ENCODE assay signal across 11 cellular contexts in genomic region chr7:106720641-106721040, GRCh38. TPM values are rescaled to one million over a fixed set of nuclear protein-coding genes. Genes with fewer than 3 reads are reported as not detected.
DNase-seq lines count a peak whose midpoint lies in the region; ATAC-seq and TF ChIP-seq lines count a peak whose summit lies in the region.
"Had no signal": no experiment of that assay in that cellular context is flagged by ENCODE, and none has a peak within 500 bp of the region (broad histone marks: within the 10 kb centered on the region; RNA-seq: fewer than 3 reads in every experiment).

No MANE protein-coding gene starts in this region.

- 59 to 64% methylated on average over 2 of the region's 2 CpGs for WGBS in esophagus squamous epithelium, 2 donors

- H3K27me3 ChIP-seq in naive thymus-derived CD4-positive, alpha-beta T cell (ENCODE audit: control insufficient read depth in 2 of 2, insufficient read depth in 2 of 2, low read length in 2 of 2): no peaks in the 10 kb centered on the region
- H3K27me3 ChIP-seq in esophagus squamous epithelium: no peaks in the 10 kb centered on the region

- no peak for TF ChIP-seq POLR2A in esophagus squamous epithelium (IDR thresholded peaks at IDR 0.05)

- DNase-seq in HFFc6: no peak
- no peak for DNase-seq in naive thymus-derived CD4-positive, alpha-beta T cell
- DNase-seq in immature natural killer cell: no peak
- no peak for DNase-seq in esophagus squamous epithelium (lab: John Stamatoyannopoulos, UW)
- DNase-seq in left lobe of liver (ENCODE audit: low spot score): no peak
- DNase-seq: activated T-cell treated with anti-CD3 and anti-CD28 coated beads, Interleukin-2, amount 50 U/mL, for 1 hour; NCI-H1694 had no signal

- H3K4me3 Mint-ChIP-seq in HFFc6: no peak overlapping the region
- no peak overlapping the region for H3K4me3 Mint-ChIP-seq in naive thymus-derived CD4-positive, alpha-beta T cell
- H3K4me3 Mint-ChIP-seq in immature natural killer cell: no peak overlapping the region
- H3K4me3 Mint-ChIP-seq: WTC11 had no signal

- H3K9me3 ChIP-seq in naive thymus-derived CD4-positive, alpha-beta T cell (ENCODE audit: control insufficient read depth in 2 of 3, low read length in 3 of 3): no peaks in the 10 kb centered on the region
- no peaks in the 10 kb centered on the region for H3K9me3 ChIP-seq in esophagus squamous epithelium
- H3K9me3 ChIP-seq: prostate gland had no signal

- intact Hi-C loops in naive thymus-derived CD4-positive, alpha-beta T cell (cut with micrococcal nuclease): no loop called here
- intact Hi-C loops in esophagus squamous epithelium (cut with DNase I): no loop called here

- TF ChIP-seq CTCF in HFFc6 (IDR thresholded peaks at IDR 0.05) (no peak), esophagus squamous epithelium (IDR thresholded peaks at IDR 0.05) (no peak)

- no peaks in the 10 kb centered on the region; the same call in 1 of the 2 replicates for H3K27me3 Mint-ChIP-seq in HFFc6 (ENCODE audit: insufficient read depth)
- peaks cover 0 to 5% (median 0%) of the 10 kb centered on the region in 5 donors for H3K27me3 Mint-ChIP-seq in naive thymus-derived CD4-positive, alpha-beta T cell
- H3K27me3 Mint-ChIP-seq in immature natural killer cell (ENCODE audit: low read depth in 3 of 3): peaks cover 0 to 2% (median under 1%) of the 10 kb centered on the region in 3 donors

- H3K27ac ChIP-seq in naive thymus-derived CD4-positive, alpha-beta T cell (ENCODE audit: low read depth, low read length): no peak overlapping the region
- H3K27ac ChIP-seq in esophagus squamous epithelium: no peak overlapping the region
- H3K27ac ChIP-seq: prostate gland had no signal

- peak overlapping the region; percentile 7 for H3K27ac Mint-ChIP-seq in HFFc6
- no peak overlapping the region for H3K27ac Mint-ChIP-seq in naive thymus-derived CD4-positive, alpha-beta T cell
- peak overlapping the region in 1 of 6 donors; percentile 18 for H3K27ac Mint-ChIP-seq in immature natural killer cell
- H3K27ac Mint-ChIP-seq: WTC11 had no signal

- no peak overlapping the region for H3K4me3 ChIP-seq in naive thymus-derived CD4-positive, alpha-beta T cell (ENCODE audit: low read length)
- H3K4me3 ChIP-seq in esophagus squamous epithelium: no peak overlapping the region
- H3K4me3 ChIP-seq: prostate gland had no signal

- H3K4me1 ChIP-seq in naive thymus-derived CD4-positive, alpha-beta T cell (ENCODE audit: control insufficient read depth in 2 of 2, insufficient read depth in 2 of 2, low read length in 2 of 2): peaks cover 6 to 19% of the 10 kb centered on the region in 2 donors
- peaks cover 6 to 16% (median 11%) of the 10 kb centered on the region in 3 donors for H3K4me1 ChIP-seq in esophagus squamous epithelium
- H3K4me1 ChIP-seq: prostate gland had no signal

- H3K4me1 Mint-ChIP-seq in HFFc6 (ENCODE audit: low read depth) (peaks cover 34% of the 10 kb centered on the region), immature natural killer cell (peaks cover 0 to 4% of the 10 kb centered on the region in 2 donors)
- peaks cover 0 to 4% (median 0%) of the 10 kb centered on the region in 7 donors for H3K4me1 Mint-ChIP-seq in naive thymus-derived CD4-positive, alpha-beta T cell

- ATAC-seq in GM18909 (IDR thresholded peaks at IDR 0.05; ENCODE audit: poor library complexity, unreplicated experiment) (peak; percentile 62), HG03521 (IDR thresholded peaks at IDR 0.05; ENCODE audit: unreplicated experiment) (peak; percentile 45), left lobe of liver (no peak)
- ATAC-seq in naive thymus-derived CD4-positive, alpha-beta T cell: peak; percentile 13
- ATAC-seq: WTC11 had no signal

- CTCF ChIA-PET in naive thymus-derived CD4-positive, alpha-beta T cell (lab: Charles Lee): interaction anchor here (0.6 to 1.3 kb wide), 3 partner anchors 11 to 552 kb away, joined by 3 to 4 read pairs (median 3); no protein-coding TSS in a partner anchor

- H3K36me3 ChIP-seq in naive thymus-derived CD4-positive, alpha-beta T cell (ENCODE audit: control insufficient read depth in 2 of 3, insufficient read depth in 3 of 3, low read length in 3 of 3): no peaks in the 10 kb centered on the region
- no peaks in the 10 kb centered on the region for H3K36me3 ChIP-seq in esophagus squamous epithelium
- H3K36me3 ChIP-seq: prostate gland had no signal

- H3K9me3 Mint-ChIP-seq in HFFc6: peaks cover 4% of the 10 kb centered on the region
- peaks cover 0 to 5% (median 0%) of the 10 kb centered on the region in 11 donors for H3K9me3 Mint-ChIP-seq in naive thymus-derived CD4-positive, alpha-beta T cell
- H3K9me3 Mint-ChIP-seq in immature natural killer cell: peaks cover 0 to 2% (median 0%) of the 10 kb centered on the region in 6 donors
- H3K9me3 Mint-ChIP-seq: WTC11 had no signal

- POLR2A ChIA-PET in naive thymus-derived CD4-positive, alpha-beta T cell (lab: Charles Lee): interaction anchor here (0.6 kb wide), 1 partner anchor 15 kb away, joined by 5 read pairs; no protein-coding TSS in a partner anchor

- H3K36me3 Mint-ChIP-seq in HFFc6 (ENCODE audit: low read depth) (peaks cover 50% of the 10 kb centered on the region), immature natural killer cell (peaks cover 0 to 8% (median 0%) of the 10 kb centered on the region in 3 donors)
- H3K36me3 Mint-ChIP-seq in naive thymus-derived CD4-positive, alpha-beta T cell: peaks cover 0 to 2% (median 0%) of the 10 kb centered on the region in 5 donors
- H3K36me3 Mint-ChIP-seq: WTC11 had no signal

RNA-seq across cellular contexts. Expression of gene CCDC71L, which starts 59.7 kb away (rescaled TPM):
- 100 to 1,000 TPM; 109 to 154 (median 119) TPM for total RNA-seq in HFFc6 (2021; fragmentation: NEBNext Ultra II Directional; extraction: Animal tissue kit (Norgen Biotek cat#: 25700))
- total RNA-seq in naive thymus-derived CD4-positive, alpha-beta T cell: 10 to 100 TPM; 10.4 to 14.6 (median 14.1) TPM
- 1 to 10 TPM; 2.5 to 3.0 TPM for polyA plus RNA-seq in naive thymus-derived CD4-positive, alpha-beta T cell
- polyA plus RNA-seq in immature natural killer cell: 1 to 10 TPM; 2.0 to 5.4 (median 4.6) TPM
- total RNA-seq in esophagus squamous epithelium (10 to 100 TPM in 1 of 4 donors, 1 to 10 TPM in 3; 3.3 to 19.5 (median 4.8) TPM), left lobe of liver (15.2 TPM)
